ENCODE assay signal across 8 cellular contexts in the genomic region with DNA sequence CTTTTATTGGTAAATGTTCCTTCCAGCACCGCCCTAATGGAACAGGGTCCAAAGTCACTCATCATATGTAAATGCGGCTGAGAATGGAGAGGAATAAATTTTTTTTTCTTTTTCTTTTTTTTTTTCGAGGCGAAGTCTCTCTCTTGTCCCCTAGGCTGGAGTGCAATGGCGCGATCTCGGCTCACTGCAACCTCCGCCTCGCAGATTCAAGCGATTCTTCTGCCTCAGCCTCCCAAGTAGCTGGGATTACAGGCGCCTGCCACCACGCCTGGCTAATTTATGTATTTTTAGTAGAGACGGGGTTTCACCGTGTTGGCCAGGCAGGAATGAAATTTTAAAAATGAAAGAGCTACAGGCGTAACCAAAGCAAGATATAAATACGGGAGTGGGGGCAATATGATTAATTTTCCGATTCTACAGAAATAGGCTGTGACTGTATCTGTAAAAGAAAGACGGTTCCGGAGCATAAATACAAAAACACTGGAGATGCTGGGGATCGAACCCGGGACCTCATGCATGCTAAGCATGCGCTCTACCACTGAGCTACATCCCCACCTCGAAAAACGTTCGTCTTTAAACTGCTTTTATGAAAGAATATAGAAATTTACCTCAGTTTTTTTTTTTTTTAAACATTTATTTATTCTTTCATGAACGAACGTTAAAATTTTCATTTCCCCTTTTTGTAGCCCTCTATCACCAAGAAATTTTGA.
A peak's percentile ranks its signal among the peaks of the same experiment; 100 is the strongest.
DNase-seq lines count a peak whose midpoint lies in the region; ATAC-seq and TF ChIP-seq lines count a peak whose summit lies in the region.

No MANE protein-coding gene starts in this region.

- CTCF ChIA-PET in activated naive CD4-positive, alpha-beta T cell treated with anti-CD3 and anti-CD28 coated beads, Interleukin-2, amount 10 ng/mL, durations not matched to agents 7 days and 5 days (lab: Charles Lee): interaction anchor here (1.4 kb wide), 1 partner anchor 115 kb away, joined by 3 read pairs; no protein-coding TSS in a partner anchor

- peaks cover 23% of the 10 kb centered on the region for H3K4me1 Mint-ChIP-seq in activated naive CD4-positive, alpha-beta T cell treated with anti-CD3 and anti-CD28 coated beads, Interleukin-2, amount 10 ng/mL, durations not matched to agents 7 days and 5 days

- peaks cover 54% of the 10 kb centered on the region for H3K27me3 Mint-ChIP-seq in activated naive CD4-positive, alpha-beta T cell treated with anti-CD3 and anti-CD28 coated beads, Interleukin-2, amount 10 ng/mL, durations not matched to agents 7 days and 5 days

- TF ChIP-seq EP300 in ovary (IDR thresholded peaks at IDR 0.05): no peak

- H3K27me3 ChIP-seq in Peyer's patch (no peaks in the 10 kb centered on the region), ovary (no peaks in the 10 kb centered on the region)

- peak overlapping the region; percentile 64 for H3K27ac Mint-ChIP-seq in activated naive CD4-positive, alpha-beta T cell treated with anti-CD3 and anti-CD28 coated beads, Interleukin-2, amount 10 ng/mL, durations not matched to agents 7 days and 5 days

- intact Hi-C loops in ovary (cut with DNase I): no loop called here

- H3K27ac ChIP-seq in Peyer's patch (no peak overlapping the region), ovary (peak overlapping the region; percentile 9 to 34)

- TF ChIP-seq POLR2A in Peyer's patch (IDR thresholded peaks at IDR 0.05) (no peak), ovary (IDR thresholded peaks at IDR 0.05) (no peak)

- no peak for TF ChIP-seq CTCF in GM10266 (IDR thresholded peaks at IDR 0.05; ENCODE audit: control insufficient read depth, insufficient read depth, low read depth, missing control alignments)
- no peak for TF ChIP-seq CTCF in Peyer's patch (IDR thresholded peaks at IDR 0.05)
- TF ChIP-seq CTCF in ovary (IDR thresholded peaks at IDR 0.05): no peak

- no peaks in the 10 kb centered on the region for H3K9me3 ChIP-seq in Peyer's patch
- H3K9me3 ChIP-seq in ovary: no peaks in the 10 kb centered on the region

- no peaks in the 10 kb centered on the region for H3K9me3 Mint-ChIP-seq in activated naive CD4-positive, alpha-beta T cell treated with anti-CD3 and anti-CD28 coated beads, Interleukin-2, amount 10 ng/mL, durations not matched to agents 7 days and 5 days

- WGBS in ovary, 3 donors: 0 to 1% (median 1%) methylated on average over 27 of the region's 27 CpGs

- H3K36me3 ChIP-seq in Peyer's patch: no peaks in the 10 kb centered on the region
- H3K36me3 ChIP-seq in ovary: no peaks in the 10 kb centered on the region

- no peak for ATAC-seq in GM21737 (IDR thresholded peaks at IDR 0.05; ENCODE audit: unreplicated experiment)

- H3K4me1 ChIP-seq in Peyer's patch (no peaks in the 10 kb centered on the region), ovary (ENCODE audit: insufficient read depth) (peaks cover 2% of the 10 kb centered on the region)

- H3K4me3 ChIP-seq in Peyer's patch (peak overlapping the region in 3 of 4 donors; percentile 20 to 39 (median 26)), ovary (peak overlapping the region; percentile 45)

- H3K36me3 Mint-ChIP-seq in activated naive CD4-positive, alpha-beta T cell treated with anti-CD3 and anti-CD28 coated beads, Interleukin-2, amount 10 ng/mL, durations not matched to agents 7 days and 5 days: peaks cover 3% of the 10 kb centered on the region

- DNase-seq in GM10266 (ENCODE audit: extremely low spot score): peak; percentile 62
- peak; percentile 62 for DNase-seq in HK-2 (ENCODE audit: unreplicated experiment)
- no peak for DNase-seq in Peyer's patch
- peak; percentile 50 for DNase-seq in activated naive CD4-positive, alpha-beta T cell treated with anti-CD3 and anti-CD28 coated beads, Interleukin-2, amount 10 ng/mL, durations not matched to agents 7 days and 5 days
- DNase-seq in germinal center (ENCODE audit: low spot score): peak; percentile 48
- peak; percentile 54 to 77 (median 71) for DNase-seq in ovary
- no peak for DNase-seq in NCI-H2029 treated with DMSO at 0.1 percent for 48 hours (lab: John Stamatoyannopoulos, UW)

- peak overlapping the region; percentile 66 for H3K4me3 Mint-ChIP-seq in activated naive CD4-positive, alpha-beta T cell treated with anti-CD3 and anti-CD28 coated beads, Interleukin-2, amount 10 ng/mL, durations not matched to agents 7 days and 5 days

Comparison
In these comparisons a context has a peak if more than half of its experiments do, and no peak if none do; other contexts are left out.
1. DNase-seq: peak in GM10266 (single experiment), HK-2 (single experiment), activated naive CD4-positive, alpha-beta T cell treated with anti-CD3 and anti-CD28 coated beads, Interleukin-2, amount 10 ng/mL, durations not matched to agents 7 days and 5 days (single experiment), germinal center (single experiment) and ovary (5 of 5); none in Peyer's patch (0 of 3) and NCI-H2029 treated with DMSO at 0.1 percent for 48 hours (single experiment).
2. H3K27ac ChIP-seq: peak in ovary (2 of 2); none in Peyer's patch (0 of 4).